In the genomic region with DNA sequence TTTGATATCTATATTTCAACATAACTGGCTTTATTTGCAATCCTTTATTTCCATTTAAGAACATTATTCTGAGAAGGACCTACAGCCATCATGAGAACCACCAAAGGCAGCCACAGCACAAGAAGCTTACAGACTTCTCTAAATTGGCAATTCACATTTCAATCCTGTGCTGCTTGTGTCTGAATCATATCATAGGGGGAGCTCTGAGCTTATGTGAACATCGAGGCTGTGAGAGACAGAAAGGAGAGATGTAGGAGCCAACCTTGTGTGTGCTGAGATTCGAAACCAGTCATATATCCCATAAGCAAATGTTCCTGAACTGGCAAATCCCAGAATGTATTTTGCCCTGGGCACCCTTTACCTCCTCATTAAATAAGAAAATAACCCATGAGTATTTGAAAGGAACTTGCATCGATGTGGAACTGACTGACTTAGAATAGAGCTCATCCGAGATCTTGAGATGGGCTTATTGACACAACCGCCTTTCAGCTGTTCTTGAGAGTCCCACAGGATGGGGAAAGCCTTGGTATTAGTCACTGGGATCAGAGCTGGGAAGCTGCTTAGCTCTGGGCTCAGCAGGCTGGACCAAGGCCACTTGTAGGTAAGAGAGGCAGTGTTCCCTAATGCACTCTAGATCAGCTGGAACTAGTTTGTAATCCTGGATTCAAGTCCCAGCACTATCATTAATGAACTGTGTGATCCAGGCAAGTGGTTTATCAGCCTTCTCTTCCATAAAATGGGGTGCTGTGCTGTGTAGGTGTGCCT, we compare ENCODE assay signal across 3 cellular contexts.
TF ChIP-seq lines count a peak whose summit lies in the region.

No MANE protein-coding gene starts in this region.

TF ChIP-seq in HCT116, 20 proteins besides CTCF, POLR2A, EP300 and RAD21 (continued from another document):
- TF ChIP-seq, protein P1, sequence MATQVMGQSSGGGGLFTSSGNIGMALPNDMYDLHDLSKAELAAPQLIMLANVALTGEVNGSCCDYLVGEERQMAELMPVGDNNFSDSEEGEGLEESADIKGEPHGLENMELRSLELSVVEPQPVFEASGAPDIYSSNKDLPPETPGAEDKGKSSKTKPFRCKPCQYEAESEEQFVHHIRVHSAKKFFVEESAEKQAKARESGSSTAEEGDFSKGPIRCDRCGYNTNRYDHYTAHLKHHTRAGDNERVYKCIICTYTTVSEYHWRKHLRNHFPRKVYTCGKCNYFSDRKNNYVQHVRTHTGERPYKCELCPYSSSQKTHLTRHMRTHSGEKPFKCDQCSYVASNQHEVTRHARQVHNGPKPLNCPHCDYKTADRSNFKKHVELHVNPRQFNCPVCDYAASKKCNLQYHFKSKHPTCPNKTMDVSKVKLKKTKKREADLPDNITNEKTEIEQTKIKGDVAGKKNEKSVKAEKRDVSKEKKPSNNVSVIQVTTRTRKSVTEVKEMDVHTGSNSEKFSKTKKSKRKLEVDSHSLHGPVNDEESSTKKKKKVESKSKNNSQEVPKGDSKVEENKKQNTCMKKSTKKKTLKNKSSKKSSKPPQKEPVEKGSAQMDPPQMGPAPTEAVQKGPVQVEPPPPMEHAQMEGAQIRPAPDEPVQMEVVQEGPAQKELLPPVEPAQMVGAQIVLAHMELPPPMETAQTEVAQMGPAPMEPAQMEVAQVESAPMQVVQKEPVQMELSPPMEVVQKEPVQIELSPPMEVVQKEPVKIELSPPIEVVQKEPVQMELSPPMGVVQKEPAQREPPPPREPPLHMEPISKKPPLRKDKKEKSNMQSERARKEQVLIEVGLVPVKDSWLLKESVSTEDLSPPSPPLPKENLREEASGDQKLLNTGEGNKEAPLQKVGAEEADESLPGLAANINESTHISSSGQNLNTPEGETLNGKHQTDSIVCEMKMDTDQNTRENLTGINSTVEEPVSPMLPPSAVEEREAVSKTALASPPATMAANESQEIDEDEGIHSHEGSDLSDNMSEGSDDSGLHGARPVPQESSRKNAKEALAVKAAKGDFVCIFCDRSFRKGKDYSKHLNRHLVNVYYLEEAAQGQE (IDR thresholded peaks at IDR 0.05; ENCODE audit: low read depth), result no peak
- no peak for TF ChIP-seq SIN3A (IDR thresholded peaks at IDR 0.05; ENCODE audit: low read depth)
- TF ChIP-seq ATF3 (IDR thresholded peaks at IDR 0.05), result no peak
- no peak for TF ChIP-seq YY1 (IDR thresholded peaks at IDR 0.05; ENCODE audit: extremely low read depth, insufficient replicate concordance, low read depth, low read length)
- TF ChIP-seq ELF1 (IDR thresholded peaks at IDR 0.05; ENCODE audit: borderline replicate concordance, low read depth), result no peak
- TF ChIP-seq EZH2phosphoT487 (IDR thresholded peaks at IDR 0.05; ENCODE audit: borderline replicate concordance), result no peak
- TF ChIP-seq JUND (IDR thresholded peaks at IDR 0.05), result no peak
- no peak for TF ChIP-seq SRF (IDR thresholded peaks at IDR 0.05; ENCODE audit: low read depth)
- TF ChIP-seq, protein P2, sequence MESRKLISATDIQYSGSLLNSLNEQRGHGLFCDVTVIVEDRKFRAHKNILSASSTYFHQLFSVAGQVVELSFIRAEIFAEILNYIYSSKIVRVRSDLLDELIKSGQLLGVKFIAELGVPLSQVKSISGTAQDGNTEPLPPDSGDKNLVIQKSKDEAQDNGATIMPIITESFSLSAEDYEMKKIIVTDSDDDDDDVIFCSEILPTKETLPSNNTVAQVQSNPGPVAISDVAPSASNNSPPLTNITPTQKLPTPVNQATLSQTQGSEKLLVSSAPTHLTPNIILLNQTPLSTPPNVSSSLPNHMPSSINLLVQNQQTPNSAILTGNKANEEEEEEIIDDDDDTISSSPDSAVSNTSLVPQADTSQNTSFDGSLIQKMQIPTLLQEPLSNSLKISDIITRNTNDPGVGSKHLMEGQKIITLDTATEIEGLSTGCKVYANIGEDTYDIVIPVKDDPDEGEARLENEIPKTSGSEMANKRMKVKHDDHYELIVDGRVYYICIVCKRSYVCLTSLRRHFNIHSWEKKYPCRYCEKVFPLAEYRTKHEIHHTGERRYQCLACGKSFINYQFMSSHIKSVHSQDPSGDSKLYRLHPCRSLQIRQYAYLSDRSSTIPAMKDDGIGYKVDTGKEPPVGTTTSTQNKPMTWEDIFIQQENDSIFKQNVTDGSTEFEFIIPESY (IDR thresholded peaks at IDR 0.05; ENCODE audit: extremely low read depth, insufficient replicate concordance, low read length), result no peak
- no peak for TF ChIP-seq TCF7L2 (IDR thresholded peaks at IDR 0.05; ENCODE audit: borderline replicate concordance, extremely low read depth, insufficient read depth, insufficient read length)
- TF ChIP-seq EGR1 (IDR thresholded peaks at IDR 0.05; ENCODE audit: low read depth), result no peak
- no peak for TF ChIP-seq SP1 (IDR thresholded peaks at IDR 0.05; ENCODE audit: low read depth)

TF ChIP-seq in GM12891, 5 proteins besides CTCF, POLR2A, EP300 and RAD21 (continued from another document):
- TF ChIP-seq SPI1 (IDR thresholded peaks at IDR 0.05; ENCODE audit: low read depth, low read length) (no peak), TAF1 (IDR thresholded peaks at IDR 0.05; ENCODE audit: low read depth, low read length) (no peak)
TF ChIP-seq in GM12891: peak in this region for 0.

TF ChIP-seq in WTC11, 78 proteins besides CTCF, POLR2A, EP300 and RAD21:
- no peak for TF ChIP-seq ZBTB43 (CRISPR knock-in tag; IDR thresholded peaks at IDR 0.05)
- TF ChIP-seq GTF2I (CRISPR knock-in tag; conservative IDR thresholded peaks at IDR 0.05), result no peak
- no peak for TF ChIP-seq NFATC4 (CRISPR knock-in tag; IDR thresholded peaks at IDR 0.05)
- no peak for TF ChIP-seq CREM (CRISPR knock-in tag; IDR thresholded peaks at IDR 0.05)
- TF ChIP-seq, protein P3, sequence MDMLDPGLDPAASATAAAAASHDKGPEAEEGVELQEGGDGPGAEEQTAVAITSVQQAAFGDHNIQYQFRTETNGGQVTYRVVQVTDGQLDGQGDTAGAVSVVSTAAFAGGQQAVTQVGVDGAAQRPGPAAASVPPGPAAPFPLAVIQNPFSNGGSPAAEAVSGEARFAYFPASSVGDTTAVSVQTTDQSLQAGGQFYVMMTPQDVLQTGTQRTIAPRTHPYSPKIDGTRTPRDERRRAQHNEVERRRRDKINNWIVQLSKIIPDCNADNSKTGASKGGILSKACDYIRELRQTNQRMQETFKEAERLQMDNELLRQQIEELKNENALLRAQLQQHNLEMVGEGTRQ (CRISPR knock-in tag; IDR thresholded peaks at IDR 0.05), result no peak
- no peak for TF ChIP-seq CREB1 (CRISPR knock-in tag; IDR thresholded peaks at IDR 0.05)
- TF ChIP-seq CDX4 (CRISPR knock-in tag; IDR thresholded peaks at IDR 0.05; ENCODE audit: borderline replicate concordance), result no peak
- TF ChIP-seq RORB (CRISPR knock-in tag; IDR thresholded peaks at IDR 0.05), result no peak
- no peak for TF ChIP-seq ETV6 (CRISPR knock-in tag; IDR thresholded peaks at IDR 0.05)
- no peak for TF ChIP-seq MAX (CRISPR knock-in tag; IDR thresholded peaks at IDR 0.05)
- TF ChIP-seq, protein P4, sequence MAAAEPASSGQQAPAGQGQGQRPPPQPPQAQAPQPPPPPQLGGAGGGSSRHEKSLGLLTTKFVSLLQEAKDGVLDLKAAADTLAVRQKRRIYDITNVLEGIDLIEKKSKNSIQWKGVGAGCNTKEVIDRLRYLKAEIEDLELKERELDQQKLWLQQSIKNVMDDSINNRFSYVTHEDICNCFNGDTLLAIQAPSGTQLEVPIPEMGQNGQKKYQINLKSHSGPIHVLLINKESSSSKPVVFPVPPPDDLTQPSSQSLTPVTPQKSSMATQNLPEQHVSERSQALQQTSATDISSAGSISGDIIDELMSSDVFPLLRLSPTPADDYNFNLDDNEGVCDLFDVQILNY (CRISPR knock-in tag; IDR thresholded peaks at IDR 0.05), result no peak
- TF ChIP-seq EMX1 (CRISPR knock-in tag; IDR thresholded peaks at IDR 0.05), result no peak
- no peak for TF ChIP-seq NR3C1 (CRISPR knock-in tag; conservative IDR thresholded peaks at IDR 0.05; ENCODE audit: low read depth)
- no peak for TF ChIP-seq ZNF671 (CRISPR knock-in tag; IDR thresholded peaks at IDR 0.05)
- no peak for TF ChIP-seq RELA (CRISPR knock-in tag; IDR thresholded peaks at IDR 0.05; ENCODE audit: borderline replicate concordance)
